2 cellular contexts compared by ENCODE assay signal in the genomic region with DNA sequence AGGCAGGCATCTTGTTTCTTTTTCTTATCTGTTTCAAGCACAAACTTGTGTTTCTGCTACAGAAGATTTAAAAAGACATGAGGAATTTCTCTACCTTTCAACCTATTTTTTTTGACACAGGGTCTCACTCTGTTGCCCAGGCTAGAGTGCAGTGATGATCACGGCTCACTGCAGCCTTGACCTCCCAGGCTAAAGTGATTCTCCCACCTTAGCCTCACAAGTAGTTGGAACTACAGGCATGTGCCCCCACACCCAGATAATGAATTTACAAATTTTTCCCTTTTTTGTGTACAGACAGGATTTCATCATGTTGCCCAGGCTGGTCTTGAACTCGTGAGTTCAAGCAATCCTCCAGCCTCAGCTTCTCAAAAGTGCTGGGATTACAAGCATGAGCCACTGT.
TF ChIP-seq lines count a peak whose summit lies in the region.

No MANE protein-coding gene starts in this region.

TF ChIP-seq in liver, 16 proteins besides CTCF, POLR2A, EP300 and RAD21 (continued from another document):
- TF ChIP-seq, protein P1, sequence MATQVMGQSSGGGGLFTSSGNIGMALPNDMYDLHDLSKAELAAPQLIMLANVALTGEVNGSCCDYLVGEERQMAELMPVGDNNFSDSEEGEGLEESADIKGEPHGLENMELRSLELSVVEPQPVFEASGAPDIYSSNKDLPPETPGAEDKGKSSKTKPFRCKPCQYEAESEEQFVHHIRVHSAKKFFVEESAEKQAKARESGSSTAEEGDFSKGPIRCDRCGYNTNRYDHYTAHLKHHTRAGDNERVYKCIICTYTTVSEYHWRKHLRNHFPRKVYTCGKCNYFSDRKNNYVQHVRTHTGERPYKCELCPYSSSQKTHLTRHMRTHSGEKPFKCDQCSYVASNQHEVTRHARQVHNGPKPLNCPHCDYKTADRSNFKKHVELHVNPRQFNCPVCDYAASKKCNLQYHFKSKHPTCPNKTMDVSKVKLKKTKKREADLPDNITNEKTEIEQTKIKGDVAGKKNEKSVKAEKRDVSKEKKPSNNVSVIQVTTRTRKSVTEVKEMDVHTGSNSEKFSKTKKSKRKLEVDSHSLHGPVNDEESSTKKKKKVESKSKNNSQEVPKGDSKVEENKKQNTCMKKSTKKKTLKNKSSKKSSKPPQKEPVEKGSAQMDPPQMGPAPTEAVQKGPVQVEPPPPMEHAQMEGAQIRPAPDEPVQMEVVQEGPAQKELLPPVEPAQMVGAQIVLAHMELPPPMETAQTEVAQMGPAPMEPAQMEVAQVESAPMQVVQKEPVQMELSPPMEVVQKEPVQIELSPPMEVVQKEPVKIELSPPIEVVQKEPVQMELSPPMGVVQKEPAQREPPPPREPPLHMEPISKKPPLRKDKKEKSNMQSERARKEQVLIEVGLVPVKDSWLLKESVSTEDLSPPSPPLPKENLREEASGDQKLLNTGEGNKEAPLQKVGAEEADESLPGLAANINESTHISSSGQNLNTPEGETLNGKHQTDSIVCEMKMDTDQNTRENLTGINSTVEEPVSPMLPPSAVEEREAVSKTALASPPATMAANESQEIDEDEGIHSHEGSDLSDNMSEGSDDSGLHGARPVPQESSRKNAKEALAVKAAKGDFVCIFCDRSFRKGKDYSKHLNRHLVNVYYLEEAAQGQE (IDR thresholded peaks at IDR 0.05): no peak
- TF ChIP-seq FOXA1 (IDR thresholded peaks at IDR 0.05): no peak
- no peak for TF ChIP-seq HNF4A (conservative IDR thresholded peaks at IDR 0.05)
- no peak for TF ChIP-seq SP1 (IDR thresholded peaks at IDR 0.05)
- TF ChIP-seq GABPA (IDR thresholded peaks at IDR 0.05 in 1 of 2, conservative IDR thresholded peaks at IDR 0.05 in 1 of 2): no peak
- TF ChIP-seq JUND (IDR thresholded peaks at IDR 0.05): no peak
- TF ChIP-seq HNF4G (IDR thresholded peaks at IDR 0.05): no peak
- TF ChIP-seq, protein P2, sequence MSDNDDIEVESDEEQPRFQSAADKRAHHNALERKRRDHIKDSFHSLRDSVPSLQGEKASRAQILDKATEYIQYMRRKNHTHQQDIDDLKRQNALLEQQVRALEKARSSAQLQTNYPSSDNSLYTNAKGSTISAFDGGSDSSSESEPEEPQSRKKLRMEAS (IDR thresholded peaks at IDR 0.05): no peak
- TF ChIP-seq, protein P3, sequence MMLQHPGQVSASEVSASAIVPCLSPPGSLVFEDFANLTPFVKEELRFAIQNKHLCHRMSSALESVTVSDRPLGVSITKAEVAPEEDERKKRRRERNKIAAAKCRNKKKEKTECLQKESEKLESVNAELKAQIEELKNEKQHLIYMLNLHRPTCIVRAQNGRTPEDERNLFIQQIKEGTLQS (IDR thresholded peaks at IDR 0.05): no peak
- no peak for TF ChIP-seq RXRA (IDR thresholded peaks at IDR 0.05)
- no peak for TF ChIP-seq EGR1 (IDR thresholded peaks at IDR 0.05; ENCODE audit: low read depth in 2 of 2)
- no peak for TF ChIP-seq YY1 (IDR thresholded peaks at IDR 0.05)
- TF ChIP-seq TAF1 (conservative IDR thresholded peaks at IDR 0.05): no peak
- TF ChIP-seq, protein P4, sequence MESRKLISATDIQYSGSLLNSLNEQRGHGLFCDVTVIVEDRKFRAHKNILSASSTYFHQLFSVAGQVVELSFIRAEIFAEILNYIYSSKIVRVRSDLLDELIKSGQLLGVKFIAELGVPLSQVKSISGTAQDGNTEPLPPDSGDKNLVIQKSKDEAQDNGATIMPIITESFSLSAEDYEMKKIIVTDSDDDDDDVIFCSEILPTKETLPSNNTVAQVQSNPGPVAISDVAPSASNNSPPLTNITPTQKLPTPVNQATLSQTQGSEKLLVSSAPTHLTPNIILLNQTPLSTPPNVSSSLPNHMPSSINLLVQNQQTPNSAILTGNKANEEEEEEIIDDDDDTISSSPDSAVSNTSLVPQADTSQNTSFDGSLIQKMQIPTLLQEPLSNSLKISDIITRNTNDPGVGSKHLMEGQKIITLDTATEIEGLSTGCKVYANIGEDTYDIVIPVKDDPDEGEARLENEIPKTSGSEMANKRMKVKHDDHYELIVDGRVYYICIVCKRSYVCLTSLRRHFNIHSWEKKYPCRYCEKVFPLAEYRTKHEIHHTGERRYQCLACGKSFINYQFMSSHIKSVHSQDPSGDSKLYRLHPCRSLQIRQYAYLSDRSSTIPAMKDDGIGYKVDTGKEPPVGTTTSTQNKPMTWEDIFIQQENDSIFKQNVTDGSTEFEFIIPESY (IDR thresholded peaks at IDR 0.05): no peak
- no peak for TF ChIP-seq NR2F2 (IDR thresholded peaks at IDR 0.05)

TF ChIP-seq in HepG2, 621 proteins besides CTCF, POLR2A, EP300 and RAD21 (continued from another document):
- TF ChIP-seq, protein P5, sequence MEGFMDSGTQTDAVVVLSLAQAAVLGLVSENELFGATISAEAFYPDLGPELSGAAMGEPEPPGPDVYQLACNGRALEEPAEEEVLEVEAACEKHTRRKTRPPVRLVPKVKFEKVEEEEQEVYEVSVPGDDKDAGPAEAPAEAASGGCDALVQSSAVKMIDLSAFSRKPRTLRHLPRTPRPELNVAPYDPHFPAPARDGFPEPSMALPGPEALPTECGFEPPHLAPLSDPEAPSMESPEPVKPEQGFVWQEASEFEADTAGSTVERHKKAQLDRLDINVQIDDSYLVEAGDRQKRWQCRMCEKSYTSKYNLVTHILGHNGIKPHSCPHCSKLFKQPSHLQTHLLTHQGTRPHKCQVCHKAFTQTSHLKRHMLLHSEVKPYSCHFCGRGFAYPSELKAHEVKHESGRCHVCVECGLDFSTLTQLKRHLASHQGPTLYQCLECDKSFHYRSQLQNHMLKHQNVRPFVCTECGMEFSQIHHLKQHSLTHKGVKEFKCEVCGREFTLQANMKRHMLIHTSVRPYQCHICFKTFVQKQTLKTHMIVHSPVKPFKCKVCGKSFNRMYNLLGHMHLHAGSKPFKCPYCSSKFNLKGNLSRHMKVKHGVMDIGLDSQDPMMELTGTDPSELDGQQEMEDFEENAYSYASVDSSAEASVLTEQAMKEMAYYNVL (CRISPR knock-in tag; IDR thresholded peaks at IDR 0.05; ENCODE audit: borderline replicate concordance): no peak
- TF ChIP-seq, protein P6, sequence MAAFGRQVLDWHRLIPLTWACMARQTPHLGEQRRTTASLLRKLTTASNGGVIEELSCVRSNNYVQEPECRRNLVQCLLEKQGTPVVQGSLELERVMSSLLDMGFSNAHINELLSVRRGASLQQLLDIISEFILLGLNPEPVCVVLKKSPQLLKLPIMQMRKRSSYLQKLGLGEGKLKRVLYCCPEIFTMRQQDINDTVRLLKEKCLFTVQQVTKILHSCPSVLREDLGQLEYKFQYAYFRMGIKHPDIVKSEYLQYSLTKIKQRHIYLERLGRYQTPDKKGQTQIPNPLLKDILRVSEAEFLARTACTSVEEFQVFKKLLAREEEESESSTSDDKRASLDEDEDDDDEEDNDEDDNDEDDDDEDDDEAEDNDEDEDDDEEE (CRISPR knock-in tag; IDR thresholded peaks at IDR 0.05): no peak
- TF ChIP-seq ZNF337 (CRISPR knock-in tag; IDR thresholded peaks at IDR 0.05; ENCODE audit: borderline replicate concordance, low read depth) (no peak), GTF3A (CRISPR knock-in tag; conservative IDR thresholded peaks at IDR 0.05) (no peak), KLF9 (CRISPR knock-in tag; IDR thresholded peaks at IDR 0.05; ENCODE audit: low read depth) (no peak), MATR3 (CRISPR knock-in tag; IDR thresholded peaks at IDR 0.05) (no peak), ZC3H13 (CRISPR knock-in tag; IDR thresholded peaks at IDR 0.05) (no peak), DMAP1 (CRISPR knock-in tag; IDR thresholded peaks at IDR 0.05) (no peak)
- TF ChIP-seq, protein P7, sequence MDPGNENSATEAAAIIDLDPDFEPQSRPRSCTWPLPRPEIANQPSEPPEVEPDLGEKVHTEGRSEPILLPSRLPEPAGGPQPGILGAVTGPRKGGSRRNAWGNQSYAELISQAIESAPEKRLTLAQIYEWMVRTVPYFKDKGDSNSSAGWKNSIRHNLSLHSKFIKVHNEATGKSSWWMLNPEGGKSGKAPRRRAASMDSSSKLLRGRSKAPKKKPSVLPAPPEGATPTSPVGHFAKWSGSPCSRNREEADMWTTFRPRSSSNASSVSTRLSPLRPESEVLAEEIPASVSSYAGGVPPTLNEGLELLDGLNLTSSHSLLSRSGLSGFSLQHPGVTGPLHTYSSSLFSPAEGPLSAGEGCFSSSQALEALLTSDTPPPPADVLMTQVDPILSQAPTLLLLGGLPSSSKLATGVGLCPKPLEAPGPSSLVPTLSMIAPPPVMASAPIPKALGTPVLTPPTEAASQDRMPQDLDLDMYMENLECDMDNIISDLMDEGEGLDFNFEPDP (CRISPR knock-in tag; conservative IDR thresholded peaks at IDR 0.05): no peak
- TF ChIP-seq, protein P8, sequence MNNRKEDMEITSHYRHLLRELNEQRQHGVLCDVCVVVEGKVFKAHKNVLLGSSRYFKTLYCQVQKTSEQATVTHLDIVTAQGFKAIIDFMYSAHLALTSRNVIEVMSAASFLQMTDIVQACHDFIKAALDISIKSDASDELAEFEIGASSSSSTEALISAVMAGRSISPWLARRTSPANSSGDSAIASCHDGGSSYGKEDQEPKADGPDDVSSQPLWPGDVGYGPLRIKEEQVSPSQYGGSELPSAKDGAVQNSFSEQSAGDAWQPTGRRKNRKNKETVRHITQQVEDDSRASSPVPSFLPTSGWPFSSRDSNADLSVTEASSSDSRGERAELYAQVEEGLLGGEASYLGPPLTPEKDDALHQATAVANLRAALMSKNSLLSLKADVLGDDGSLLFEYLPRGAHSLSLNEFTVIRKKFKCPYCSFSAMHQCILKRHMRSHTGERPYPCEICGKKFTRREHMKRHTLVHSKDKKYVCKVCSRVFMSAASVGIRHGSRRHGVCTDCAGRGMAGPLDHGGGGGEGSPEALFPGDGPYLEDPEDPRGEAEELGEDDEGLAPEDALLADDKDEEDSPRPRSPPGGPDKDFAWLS (CRISPR knock-in tag; IDR thresholded peaks at IDR 0.05; ENCODE audit: borderline replicate concordance): no peak
